In the genomic region with DNA sequence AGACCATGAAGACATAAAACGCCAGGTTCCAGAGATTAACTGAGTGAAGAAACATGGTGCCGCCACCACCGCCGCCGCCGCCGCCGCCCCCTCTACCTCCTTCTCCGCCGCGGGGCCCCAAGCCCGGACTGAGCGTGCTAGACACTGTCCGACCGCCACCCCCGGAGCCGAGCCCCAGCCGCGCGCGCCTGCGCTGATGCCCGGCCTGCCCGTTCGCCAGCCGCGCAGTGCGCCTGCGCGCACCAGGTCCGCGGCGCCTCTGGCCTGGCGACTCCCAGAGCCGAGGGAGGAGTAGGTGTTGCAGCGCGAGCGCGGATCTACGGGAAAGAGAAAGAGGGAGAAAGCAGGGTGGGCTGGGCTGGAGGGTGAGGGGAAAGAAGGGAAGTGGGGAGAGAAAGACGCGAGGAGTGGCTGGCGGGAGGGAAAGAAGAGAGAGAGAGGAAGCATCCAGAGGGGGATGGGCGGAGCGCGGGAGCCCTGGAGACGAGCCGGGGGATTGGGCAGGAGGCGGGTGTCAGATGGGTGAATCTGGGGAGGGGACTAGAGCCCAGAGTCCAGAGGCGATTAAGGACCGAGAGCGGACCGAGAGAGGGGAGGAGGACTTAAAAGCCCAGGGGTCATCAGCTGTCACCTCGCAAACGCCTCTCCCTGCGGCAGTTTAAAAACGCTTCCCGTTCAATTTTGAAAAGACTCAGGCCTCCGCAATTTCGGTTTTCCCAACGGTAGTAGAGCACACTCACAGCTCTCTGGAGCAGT, we compare ENCODE assay signal across 8 cellular contexts. TPM values are rescaled to one million over a fixed set of nuclear protein-coding genes. Genes with fewer than 3 reads are reported as not detected.
DNase-seq lines count a peak whose midpoint lies in the region; ATAC-seq and TF ChIP-seq lines count a peak whose summit lies in the region.

A gene with protein sequence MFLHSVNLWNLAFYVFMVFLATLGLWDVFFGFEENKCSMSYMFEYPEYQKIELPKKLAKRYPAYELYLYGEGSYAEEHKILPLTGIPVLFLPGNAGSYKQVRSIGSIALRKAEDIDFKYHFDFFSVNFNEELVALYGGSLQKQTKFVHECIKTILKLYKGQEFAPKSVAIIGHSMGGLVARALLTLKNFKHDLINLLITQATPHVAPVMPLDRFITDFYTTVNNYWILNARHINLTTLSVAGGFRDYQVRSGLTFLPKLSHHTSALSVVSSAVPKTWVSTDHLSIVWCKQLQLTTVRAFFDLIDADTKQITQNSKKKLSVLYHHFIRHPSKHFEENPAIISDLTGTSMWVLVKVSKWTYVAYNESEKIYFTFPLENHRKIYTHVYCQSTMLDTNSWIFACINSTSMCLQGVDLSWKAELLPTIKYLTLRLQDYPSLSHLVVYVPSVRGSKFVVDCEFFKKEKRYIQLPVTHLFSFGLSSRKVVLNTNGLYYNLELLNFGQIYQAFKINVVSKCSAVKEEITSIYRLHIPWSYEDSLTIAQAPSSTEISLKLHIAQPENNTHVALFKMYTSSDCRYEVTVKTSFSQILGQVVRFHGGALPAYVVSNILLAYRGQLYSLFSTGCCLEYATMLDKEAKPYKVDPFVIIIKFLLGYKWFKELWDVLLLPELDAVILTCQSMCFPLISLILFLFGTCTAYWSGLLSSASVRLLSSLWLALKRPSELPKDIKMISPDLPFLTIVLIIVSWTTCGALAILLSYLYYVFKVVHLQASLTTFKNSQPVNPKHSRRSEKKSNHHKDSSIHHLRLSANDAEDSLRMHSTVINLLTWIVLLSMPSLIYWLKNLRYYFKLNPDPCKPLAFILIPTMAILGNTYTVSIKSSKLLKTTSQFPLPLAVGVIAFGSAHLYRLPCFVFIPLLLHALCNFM (minus strand): TSS at position 146 of the 756 bp plus-strand sequence. CDS start 91 bp downstream, at position 55.

- ATAC-seq in GM21526 (IDR thresholded peaks at IDR 0.05; ENCODE audit: low FRiP score, unreplicated experiment) (peak; percentile 81), mucosa of descending colon (peak; percentile 95)

- no peaks in the 10 kb centered on the region for H3K36me3 ChIP-seq in OCI-LY1 (ENCODE audit: insufficient read depth, low read length)
- no peaks in the 10 kb centered on the region for H3K36me3 ChIP-seq in mucosa of descending colon (ENCODE audit: low read depth)

- H3K4me2 ChIP-seq in OCI-LY1 (ENCODE audit: low read length) = peak within 1 kb of the TSS; percentile 80

- H3K27me3 ChIP-seq in OCI-LY1 (ENCODE audit: insufficient read depth, low read length) = no peaks in the 10 kb centered on the region

- H4K20me1 ChIP-seq in OCI-LY1 (ENCODE audit: insufficient read depth, low read length) = no peaks in the 10 kb centered on the region

- peak within 1 kb of the TSS; percentile 75 for H3K9ac ChIP-seq in OCI-LY1 (ENCODE audit: low read length)

- H3K79me2 ChIP-seq in OCI-LY1 (ENCODE audit: insufficient read depth, low read length) = no peaks in the 10 kb centered on the region

- H2AFZ ChIP-seq in OCI-LY1 (ENCODE audit: low read length) = peak within 1 kb of the TSS; percentile 36

- H3K9me2 ChIP-seq in OCI-LY1 (ENCODE audit: low read depth, low read length) = no peaks in the 10 kb centered on the region

- H3K9me3 ChIP-seq in OCI-LY1 (ENCODE audit: low read length) (no peaks in the 10 kb centered on the region), mucosa of descending colon (no peaks in the 10 kb centered on the region)

- peak within 1 kb of the TSS; percentile 72 for H3K4me3 ChIP-seq in OCI-LY1 (ENCODE audit: low read depth, low read length, poor library complexity, severe bottlenecking)
- H3K4me3 ChIP-seq in mucosa of descending colon = peak within 1 kb of the TSS; percentile 60

- H3K4me1 ChIP-seq in OCI-LY1 (ENCODE audit: insufficient read depth, low read length, severe bottlenecking) (peaks cover 29% of the 10 kb centered on the region), mucosa of descending colon (ENCODE audit: low read depth) (no peaks in the 10 kb centered on the region)

- intact Hi-C loops in mucosa of descending colon (cut with DNase I, micrococcal nuclease) = no loop called here

- H3K27ac ChIP-seq in OCI-LY1 (ENCODE audit: low read depth, low read length, poor library complexity, severe bottlenecking) = no peak within 1 kb of the TSS
- peak within 1 kb of the TSS; percentile 79 for H3K27ac ChIP-seq in epithelial cell of prostate

- H3F3A ChIP-seq in OCI-LY1 (ENCODE audit: insufficient read depth, low read length) = no peaks in the 10 kb centered on the region

- TF ChIP-seq CTCF in OCI-LY1 (IDR thresholded peaks at IDR 0.05; ENCODE audit: low read length) (no peak), mucosa of descending colon (IDR thresholded peaks at IDR 0.05) (no peak)

- DNase-seq in DMS 273 (lab: John Stamatoyannopoulos, UW; ENCODE audit: unreplicated experiment) = peak; percentile 97
- peak; percentile 81 for DNase-seq in HuH-7 (ENCODE audit: low spot score)
- DNase-seq in activated T-cell treated with anti-CD3 and anti-CD28 coated beads for 4 hours = peak; percentile 61
- DNase-seq in epithelial cell of prostate (ENCODE audit: low read depth, low spot score) = peak; percentile 43
- DNase-seq in mucosa of descending colon = peak; percentile 88 to 94 (median 91)
- peak; percentile 85 for DNase-seq in stimulated activated CD8-positive, alpha-beta memory T cell treated with anti-CD3 and anti-CD28 coated beads, Interleukin-4, amount 100 ng/mL, for 24 hours (ENCODE audit: low read depth)

RNA-seq across cellular contexts. Expression of the gene that starts here (rescaled TPM):
- 10 to 100 TPM; 14.0 to 22.1 (median 15.5) TPM for total RNA-seq in mucosa of descending colon

Comparison
In these comparisons a context has a peak if more than half of its experiments do, and no peak if none do; other contexts are left out.
1. DNase-seq: peak in every context shown above with its lines; median percentile 97 in DMS 273; 91 in mucosa of descending colon; 85 in stimulated activated CD8-positive, alpha-beta memory T cell treated with anti-CD3 and anti-CD28 coated beads, Interleukin-4, amount 100 ng/mL, for 24 hours; 81 in HuH-7; 61 in activated T-cell treated with anti-CD3 and anti-CD28 coated beads for 4 hours; 43 in epithelial cell of prostate.